Comparison of ENCODE assay signal across 16 cellular contexts in the genomic region with DNA sequence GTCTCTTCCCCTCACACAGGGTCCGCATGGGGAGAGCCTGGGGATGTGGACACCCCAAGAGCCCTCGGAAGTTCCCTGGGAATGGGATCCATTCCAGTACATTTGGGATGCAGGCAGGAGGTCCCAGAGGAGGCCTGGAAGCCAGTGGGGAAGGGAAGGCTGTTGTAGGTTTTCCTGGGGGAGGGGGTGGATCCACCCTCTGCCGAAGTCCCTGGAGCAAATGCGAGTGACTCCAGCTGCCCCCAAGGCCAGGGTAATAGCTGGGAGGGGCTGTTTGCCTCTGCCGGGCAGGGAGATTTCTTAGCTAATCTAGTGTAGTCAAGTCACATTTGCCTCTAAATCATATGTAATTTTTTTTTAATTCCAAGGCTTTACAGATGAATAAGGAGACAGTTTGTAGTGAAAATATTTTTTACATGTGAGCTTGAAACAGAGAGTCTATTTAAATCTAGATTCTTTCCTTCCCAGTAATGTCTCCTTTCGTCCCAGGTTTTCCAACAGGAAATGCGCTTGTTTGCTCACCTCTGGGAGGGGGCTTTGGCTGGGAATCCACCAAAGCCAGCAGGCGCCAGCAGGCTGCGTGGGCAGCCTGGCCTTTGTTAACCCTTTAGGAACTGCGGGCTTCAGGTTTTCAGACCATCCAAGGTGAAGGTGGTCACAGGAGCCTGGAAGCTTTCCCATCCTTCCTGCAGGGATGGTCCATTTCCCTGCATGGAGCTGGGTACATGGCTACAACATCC. TPM values are rescaled to one million over a fixed set of nuclear protein-coding genes. Genes with fewer than 3 reads are reported as not detected.
A peak's percentile ranks its signal among the peaks of the same experiment; 100 is the strongest.
DNase-seq lines count a peak whose midpoint lies in the region; TF ChIP-seq lines count a peak whose summit lies in the region.
"Had no signal": no experiment of that assay in that cellular context is flagged by ENCODE, and none has a peak within 500 bp of the region (broad histone marks: within the 10 kb centered on the region; RNA-seq: fewer than 3 reads in every experiment).

No MANE protein-coding gene starts in this region.

- TF ChIP-seq CTCF in VCaP (conservative IDR thresholded peaks at IDR 0.05) (no peak), nephron (IDR thresholded peaks at IDR 0.05; ENCODE audit: unreplicated experiment in 3 of 3) (no peak), lower leg skin (IDR thresholded peaks at IDR 0.05) (no peak)

- peak overlapping the region; percentile 64 for H3K27ac ChIP-seq in VCaP
- H3K27ac ChIP-seq: sigmoid colon had no signal

- H3K4me3 ChIP-seq in lower leg skin (ENCODE audit: low read depth, poor library complexity, severe bottlenecking), result no peak overlapping the region
- H3K4me3 ChIP-seq: sigmoid colon had no signal

- 0 out of 2 replicates have a peak overlapping the region, but pooled peaks have one; percentile 14 for H3K9ac ChIP-seq in ES-I3 (ENCODE audit: low read depth, low read length)

- H3K4me1 ChIP-seq in ES-I3 (ENCODE audit: insufficient read depth, low read length), result peaks cover 15% of the 10 kb centered on the region

- H3K9me3 ChIP-seq in ES-I3 (ENCODE audit: control insufficient read depth, insufficient read depth, low read length), result no peaks in the 10 kb centered on the region
- H3K9me3 ChIP-seq: sigmoid colon had no signal

- H3K27ac Mint-ChIP-seq in nephron, result peak overlapping the region; percentile 79 to 88 (median 84)
- H3K27ac Mint-ChIP-seq in activated CD4-positive, alpha-beta T cell treated with anti-CD3 and anti-CD28 coated beads, Interleukin-2, amount 10 ng/mL, durations not matched to agents 24 days and 14 days, result no peak overlapping the region
- H3K27ac Mint-ChIP-seq: activated naive CD4-positive, alpha-beta T cell treated with anti-CD3 and anti-CD28 coated beads, Interleukin-2, amount 50 U/mL, for 24 hours; CD14-positive monocyte had no signal

- peaks cover 7% of the 10 kb centered on the region for H3K36me3 Mint-ChIP-seq in nephron (ENCODE audit: low read depth)
- H3K36me3 Mint-ChIP-seq in activated CD4-positive, alpha-beta T cell treated with anti-CD3 and anti-CD28 coated beads, Interleukin-2, amount 10 ng/mL, durations not matched to agents 24 days and 14 days (ENCODE audit: low read depth), result peaks cover 27% of the 10 kb centered on the region

- H3K4me1 Mint-ChIP-seq in nephron, result peaks cover 43% of the 10 kb centered on the region
- H3K4me1 Mint-ChIP-seq in activated CD4-positive, alpha-beta T cell treated with anti-CD3 and anti-CD28 coated beads, Interleukin-2, amount 10 ng/mL, durations not matched to agents 24 days and 14 days, result peaks cover 22% of the 10 kb centered on the region

- H3K9me3 Mint-ChIP-seq in nephron, result no peaks in the 10 kb centered on the region
- no peaks in the 10 kb centered on the region for H3K9me3 Mint-ChIP-seq in activated CD4-positive, alpha-beta T cell treated with anti-CD3 and anti-CD28 coated beads, Interleukin-2, amount 10 ng/mL, durations not matched to agents 24 days and 14 days
- H3K9me3 Mint-ChIP-seq: activated naive CD4-positive, alpha-beta T cell treated with anti-CD3 and anti-CD28 coated beads, Interleukin-2, amount 50 U/mL, for 24 hours had no signal

- TF ChIP-seq POLR2A in lower leg skin (IDR thresholded peaks at IDR 0.05), result no peak

- H3K27me3 Mint-ChIP-seq in nephron (ENCODE audit: low read depth), result peaks cover 10% of the 10 kb centered on the region
- no peaks in the 10 kb centered on the region for H3K27me3 Mint-ChIP-seq in activated CD4-positive, alpha-beta T cell treated with anti-CD3 and anti-CD28 coated beads, Interleukin-2, amount 10 ng/mL, durations not matched to agents 24 days and 14 days
- H3K27me3 Mint-ChIP-seq: activated naive CD4-positive, alpha-beta T cell treated with anti-CD3 and anti-CD28 coated beads, Interleukin-2, amount 50 U/mL, for 24 hours had no signal

- DNase-seq in NCI-H1105 treated with DMSO at 0.1 percent for 48 hours (lab: John Stamatoyannopoulos, UW) (peak; percentile 53), head of caudate nucleus (no peak), lower leg skin (ENCODE audit: low spot score in 2 of 2) (no peak)
- no peak for DNase-seq in activated CD4-positive, alpha-beta T cell treated with anti-CD3 and anti-CD28 coated beads, Interleukin-2, amount 10 ng/mL, durations not matched to agents 24 days and 14 days
- DNase-seq: caudate nucleus; glutamatergic neuron; NCI-H524 treated with DMSO at 0.1 percent for 48 hours; sigmoid colon; stimulated activated naive CD4-positive, alpha-beta T cell treated with Interleukin-2 at 50 U/mL for 16 hours had no signal

- 70 to 78% methylated on average over 9 to 10 of the region's 10 CpGs for WGBS in lower leg skin, 2 donors

- no peaks in the 10 kb centered on the region for H3K36me3 ChIP-seq in ES-I3 (ENCODE audit: insufficient read depth, low read length)
- H3K36me3 ChIP-seq: sigmoid colon had no signal

- intact Hi-C loops in head of caudate nucleus (cut with DNase I), result no loop called here
- intact Hi-C loops in lower leg skin (cut with DNase I; ENCODE audit: low total_unique reads), result no loop called here
- intact Hi-C loops in activated CD4-positive, alpha-beta T cell treated with anti-CD3 and anti-CD28 coated beads, Interleukin-2, amount 10 ng/mL, durations not matched to agents 24 days and 14 days (cut with micrococcal nuclease), result no loop called here

- no peak overlapping the region for H3K4me3 Mint-ChIP-seq in nephron
- H3K4me3 Mint-ChIP-seq in activated CD4-positive, alpha-beta T cell treated with anti-CD3 and anti-CD28 coated beads, Interleukin-2, amount 10 ng/mL, durations not matched to agents 24 days and 14 days, result no peak overlapping the region
- H3K4me3 Mint-ChIP-seq: activated naive CD4-positive, alpha-beta T cell treated with anti-CD3 and anti-CD28 coated beads, Interleukin-2, amount 50 U/mL, for 24 hours; CD14-positive monocyte had no signal

RNA-seq across cellular contexts. Expression of gene SH3TC1, which starts 26.8 kb away (rescaled TPM):
- total RNA-seq in lower leg skin, result 10 to 100 TPM; 10.1 to 15.9 (median 11.1) TPM
- total RNA-seq in activated CD4-positive, alpha-beta T cell treated with anti-CD3 and anti-CD28 coated beads, Interleukin-2, amount 10 ng/mL, durations not matched to agents 24 days and 14 days, result 16.0 and 20.9 TPM in 2 replicates
- total RNA-seq: G401 had no signal

RNA-seq across cellular contexts. Expression of gene HTRA3, which starts 43.7 kb away (rescaled TPM):
- total RNA-seq in lower leg skin, result 10 to 100 TPM in 2 of 4 donors, 1 to 10 TPM in 2; 4.0 to 18.2 (median 11.4) TPM
- 0.12 TPM in 1 of 2 replicates, not detected in the other for total RNA-seq in activated CD4-positive, alpha-beta T cell treated with anti-CD3 and anti-CD28 coated beads, Interleukin-2, amount 10 ng/mL, durations not matched to agents 24 days and 14 days
- total RNA-seq: SK-MEL-5 had no signal
